Comparison of ENCODE assay signal across 2 cellular contexts in the genomic region with DNA sequence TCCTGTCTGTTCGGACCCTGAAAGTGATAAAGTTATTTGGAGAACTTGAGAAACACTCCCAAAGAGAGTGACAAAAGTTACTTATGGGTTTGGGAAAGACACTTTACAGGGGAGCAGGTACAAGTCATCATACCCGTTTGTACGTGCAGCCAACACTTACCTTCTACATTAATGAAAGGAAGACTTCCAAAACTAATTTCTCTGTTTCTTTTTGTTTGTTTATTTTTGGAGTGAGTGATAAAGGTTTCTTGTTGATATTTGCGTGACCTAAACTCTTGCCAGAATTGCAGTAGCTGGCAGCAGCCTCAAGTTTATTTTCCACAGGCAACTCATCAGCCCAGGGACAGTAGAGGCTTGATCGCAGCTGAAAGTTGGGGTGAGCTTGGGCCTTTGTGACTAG.
TF ChIP-seq lines count a peak whose summit lies in the region.

No MANE protein-coding gene starts in this region.

TF ChIP-seq in liver, 16 proteins besides CTCF, POLR2A, EP300 and RAD21 (continued from another document):
- TF ChIP-seq, protein P1, sequence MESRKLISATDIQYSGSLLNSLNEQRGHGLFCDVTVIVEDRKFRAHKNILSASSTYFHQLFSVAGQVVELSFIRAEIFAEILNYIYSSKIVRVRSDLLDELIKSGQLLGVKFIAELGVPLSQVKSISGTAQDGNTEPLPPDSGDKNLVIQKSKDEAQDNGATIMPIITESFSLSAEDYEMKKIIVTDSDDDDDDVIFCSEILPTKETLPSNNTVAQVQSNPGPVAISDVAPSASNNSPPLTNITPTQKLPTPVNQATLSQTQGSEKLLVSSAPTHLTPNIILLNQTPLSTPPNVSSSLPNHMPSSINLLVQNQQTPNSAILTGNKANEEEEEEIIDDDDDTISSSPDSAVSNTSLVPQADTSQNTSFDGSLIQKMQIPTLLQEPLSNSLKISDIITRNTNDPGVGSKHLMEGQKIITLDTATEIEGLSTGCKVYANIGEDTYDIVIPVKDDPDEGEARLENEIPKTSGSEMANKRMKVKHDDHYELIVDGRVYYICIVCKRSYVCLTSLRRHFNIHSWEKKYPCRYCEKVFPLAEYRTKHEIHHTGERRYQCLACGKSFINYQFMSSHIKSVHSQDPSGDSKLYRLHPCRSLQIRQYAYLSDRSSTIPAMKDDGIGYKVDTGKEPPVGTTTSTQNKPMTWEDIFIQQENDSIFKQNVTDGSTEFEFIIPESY (IDR thresholded peaks at IDR 0.05), result peak; percentile 51
- TF ChIP-seq HNF4A (conservative IDR thresholded peaks at IDR 0.05), result peak; percentile 53 to 69
- peak in 1 of 2 donors; percentile 45 for TF ChIP-seq EGR1 (IDR thresholded peaks at IDR 0.05; ENCODE audit: low read depth in 2 of 2)
- TF ChIP-seq JUND (IDR thresholded peaks at IDR 0.05), result peak in 1 of 2 donors; percentile 59
- TF ChIP-seq GABPA (IDR thresholded peaks at IDR 0.05 in 1 of 2, conservative IDR thresholded peaks at IDR 0.05 in 1 of 2), result no peak
- peak; percentile 60 for TF ChIP-seq SP1 (IDR thresholded peaks at IDR 0.05)
- TF ChIP-seq, protein P2, sequence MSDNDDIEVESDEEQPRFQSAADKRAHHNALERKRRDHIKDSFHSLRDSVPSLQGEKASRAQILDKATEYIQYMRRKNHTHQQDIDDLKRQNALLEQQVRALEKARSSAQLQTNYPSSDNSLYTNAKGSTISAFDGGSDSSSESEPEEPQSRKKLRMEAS (IDR thresholded peaks at IDR 0.05), result peak; percentile 45
- TF ChIP-seq, protein P3, sequence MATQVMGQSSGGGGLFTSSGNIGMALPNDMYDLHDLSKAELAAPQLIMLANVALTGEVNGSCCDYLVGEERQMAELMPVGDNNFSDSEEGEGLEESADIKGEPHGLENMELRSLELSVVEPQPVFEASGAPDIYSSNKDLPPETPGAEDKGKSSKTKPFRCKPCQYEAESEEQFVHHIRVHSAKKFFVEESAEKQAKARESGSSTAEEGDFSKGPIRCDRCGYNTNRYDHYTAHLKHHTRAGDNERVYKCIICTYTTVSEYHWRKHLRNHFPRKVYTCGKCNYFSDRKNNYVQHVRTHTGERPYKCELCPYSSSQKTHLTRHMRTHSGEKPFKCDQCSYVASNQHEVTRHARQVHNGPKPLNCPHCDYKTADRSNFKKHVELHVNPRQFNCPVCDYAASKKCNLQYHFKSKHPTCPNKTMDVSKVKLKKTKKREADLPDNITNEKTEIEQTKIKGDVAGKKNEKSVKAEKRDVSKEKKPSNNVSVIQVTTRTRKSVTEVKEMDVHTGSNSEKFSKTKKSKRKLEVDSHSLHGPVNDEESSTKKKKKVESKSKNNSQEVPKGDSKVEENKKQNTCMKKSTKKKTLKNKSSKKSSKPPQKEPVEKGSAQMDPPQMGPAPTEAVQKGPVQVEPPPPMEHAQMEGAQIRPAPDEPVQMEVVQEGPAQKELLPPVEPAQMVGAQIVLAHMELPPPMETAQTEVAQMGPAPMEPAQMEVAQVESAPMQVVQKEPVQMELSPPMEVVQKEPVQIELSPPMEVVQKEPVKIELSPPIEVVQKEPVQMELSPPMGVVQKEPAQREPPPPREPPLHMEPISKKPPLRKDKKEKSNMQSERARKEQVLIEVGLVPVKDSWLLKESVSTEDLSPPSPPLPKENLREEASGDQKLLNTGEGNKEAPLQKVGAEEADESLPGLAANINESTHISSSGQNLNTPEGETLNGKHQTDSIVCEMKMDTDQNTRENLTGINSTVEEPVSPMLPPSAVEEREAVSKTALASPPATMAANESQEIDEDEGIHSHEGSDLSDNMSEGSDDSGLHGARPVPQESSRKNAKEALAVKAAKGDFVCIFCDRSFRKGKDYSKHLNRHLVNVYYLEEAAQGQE (IDR thresholded peaks at IDR 0.05), result peak; percentile 50
- TF ChIP-seq, protein P4, sequence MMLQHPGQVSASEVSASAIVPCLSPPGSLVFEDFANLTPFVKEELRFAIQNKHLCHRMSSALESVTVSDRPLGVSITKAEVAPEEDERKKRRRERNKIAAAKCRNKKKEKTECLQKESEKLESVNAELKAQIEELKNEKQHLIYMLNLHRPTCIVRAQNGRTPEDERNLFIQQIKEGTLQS (IDR thresholded peaks at IDR 0.05), result no peak
TF ChIP-seq in liver: peak in this region for 11.

TF ChIP-seq in HepG2, 621 proteins besides CTCF, POLR2A, EP300 and RAD21 (continued from another document):
- TF ChIP-seq GMEB2 (CRISPR knock-in tag; IDR thresholded peaks at IDR 0.05; ENCODE audit: low read depth) (no peak), ZSCAN29 (CRISPR knock-in tag; conservative IDR thresholded peaks at IDR 0.05) (no peak), THAP7 (CRISPR knock-in tag; IDR thresholded peaks at IDR 0.05) (no peak), ZNF572 (CRISPR knock-in tag; IDR thresholded peaks at IDR 0.05) (no peak), ZMAT3 (CRISPR knock-in tag; conservative IDR thresholded peaks at IDR 0.05) (no peak), ELF4 (CRISPR knock-in tag; IDR thresholded peaks at IDR 0.05; ENCODE audit: borderline replicate concordance) (no peak), ZNF326 (CRISPR knock-in tag; IDR thresholded peaks at IDR 0.05; ENCODE audit: borderline replicate concordance) (no peak), SMAD3 (CRISPR knock-in tag; IDR thresholded peaks at IDR 0.05) (no peak), POGK (CRISPR knock-in tag; conservative IDR thresholded peaks at IDR 0.05) (no peak)
- TF ChIP-seq, protein P5, sequence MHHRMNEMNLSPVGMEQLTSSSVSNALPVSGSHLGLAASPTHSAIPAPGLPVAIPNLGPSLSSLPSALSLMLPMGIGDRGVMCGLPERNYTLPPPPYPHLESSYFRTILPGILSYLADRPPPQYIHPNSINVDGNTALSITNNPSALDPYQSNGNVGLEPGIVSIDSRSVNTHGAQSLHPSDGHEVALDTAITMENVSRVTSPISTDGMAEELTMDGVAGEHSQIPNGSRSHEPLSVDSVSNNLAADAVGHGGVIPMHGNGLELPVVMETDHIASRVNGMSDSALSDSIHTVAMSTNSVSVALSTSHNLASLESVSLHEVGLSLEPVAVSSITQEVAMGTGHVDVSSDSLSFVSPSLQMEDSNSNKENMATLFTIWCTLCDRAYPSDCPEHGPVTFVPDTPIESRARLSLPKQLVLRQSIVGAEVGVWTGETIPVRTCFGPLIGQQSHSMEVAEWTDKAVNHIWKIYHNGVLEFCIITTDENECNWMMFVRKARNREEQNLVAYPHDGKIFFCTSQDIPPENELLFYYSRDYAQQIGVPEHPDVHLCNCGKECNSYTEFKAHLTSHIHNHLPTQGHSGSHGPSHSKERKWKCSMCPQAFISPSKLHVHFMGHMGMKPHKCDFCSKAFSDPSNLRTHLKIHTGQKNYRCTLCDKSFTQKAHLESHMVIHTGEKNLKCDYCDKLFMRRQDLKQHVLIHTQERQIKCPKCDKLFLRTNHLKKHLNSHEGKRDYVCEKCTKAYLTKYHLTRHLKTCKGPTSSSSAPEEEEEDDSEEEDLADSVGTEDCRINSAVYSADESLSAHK (CRISPR knock-in tag; IDR thresholded peaks at IDR 0.05; ENCODE audit: borderline replicate concordance), result no peak
- TF ChIP-seq, protein P6, sequence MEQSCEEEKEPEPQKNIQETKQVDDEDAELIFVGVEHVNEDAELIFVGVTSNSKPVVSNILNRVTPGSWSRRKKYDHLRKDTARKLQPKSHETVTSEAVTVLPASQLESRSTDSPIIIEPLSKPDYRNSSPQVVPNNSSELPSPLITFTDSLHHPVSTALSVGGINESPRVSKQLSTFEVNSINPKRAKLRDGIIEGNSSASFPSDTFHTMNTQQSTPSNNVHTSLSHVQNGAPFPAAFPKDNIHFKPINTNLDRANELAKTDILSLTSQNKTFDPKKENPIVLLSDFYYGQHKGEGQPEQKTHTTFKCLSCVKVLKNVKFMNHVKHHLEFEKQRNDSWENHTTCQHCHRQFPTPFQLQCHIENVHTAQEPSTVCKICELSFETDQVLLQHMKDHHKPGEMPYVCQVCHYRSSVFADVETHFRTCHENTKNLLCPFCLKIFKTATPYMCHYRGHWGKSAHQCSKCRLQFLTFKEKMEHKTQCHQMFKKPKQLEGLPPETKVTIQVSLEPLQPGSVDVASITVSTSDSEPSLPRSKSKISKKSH (CRISPR knock-in tag; IDR thresholded peaks at IDR 0.05; ENCODE audit: borderline replicate concordance), result no peak
